Comparison of ENCODE assay signal across 10 cellular contexts in genomic region chr6:57174511-57174907, GRCh38. TPM values are rescaled to one million over a fixed set of nuclear protein-coding genes. Genes with fewer than 3 reads are reported as not detected.
A peak's percentile ranks its signal among the peaks of the same experiment; 100 is the strongest.
DNase-seq lines count a peak whose midpoint lies in the region; ATAC-seq, FAIRE-seq and TF ChIP-seq lines count a peak whose summit lies in the region.
"Had no signal": no experiment of that assay in that cellular context is flagged by ENCODE, and none has a peak within 500 bp of the region (broad histone marks: within the 10 kb centered on the region; RNA-seq: fewer than 3 reads in every experiment).

No MANE protein-coding gene starts in this region.

- SMC1A ChIA-PET in GM12878 (lab: Charles Lee; ENCODE audit: uncharacterized antibody, unreplicated experiment), result no interaction called here

- TF ChIP-seq CTCF in CD4-positive, alpha-beta T cell (IDR thresholded peaks at IDR 0.05), result no peak
- TF ChIP-seq CTCF in HL-60 (IDR thresholded peaks at IDR 0.05; ENCODE audit: insufficient read depth, low read length), result no peak
- no peak for TF ChIP-seq CTCF in GM12878 (IDR thresholded peaks at IDR 0.05 in 2 of 3, conservative IDR thresholded peaks at IDR 0.05 in 1 of 3; ENCODE audit: control insufficient read depth in 2 of 3, extremely low read depth in 1 of 3, insufficient read depth in 1 of 3, low read depth in 3 of 3, low read length in 3 of 3)
- TF ChIP-seq CTCF in neural progenitor cell (IDR thresholded peaks at IDR 0.05), result no peak
- TF ChIP-seq CTCF in thyroid gland (IDR thresholded peaks at IDR 0.05), result no peak

- H3K27me3 ChIP-seq in CD4-positive, alpha-beta T cell (ENCODE audit: control insufficient read depth, insufficient read depth, low read length), result no peaks in the 10 kb centered on the region
- H3K27me3 ChIP-seq in HL-60 (ENCODE audit: insufficient read depth, poor library complexity, severe bottlenecking) (no peaks in the 10 kb centered on the region), GM12878 (replicated peaks in 1 of 2; ENCODE audit: control insufficient read depth in 2 of 2, insufficient read depth in 2 of 2, low read length in 1 of 2) (no peaks in the 10 kb centered on the region), neural progenitor cell (peaks cover 16% of the 10 kb centered on the region), thyroid gland (no peaks in the 10 kb centered on the region)

- H3K4me1 Mint-ChIP-seq in CD4-positive, alpha-beta T cell (ENCODE audit: low read depth), result peaks cover 47% of the 10 kb centered on the region
- H3K4me1 Mint-ChIP-seq in neural progenitor cell, result peaks cover 16% of the 10 kb centered on the region

- in situ Hi-C loops in GM12878 (cut with MboI), result loop anchor here (10.0 kb wide), 1 partner anchor 140 kb away; the partner anchor contains the start of gene PRIM2

- H3K4me3 Mint-ChIP-seq in CD4-positive, alpha-beta T cell, result no peak overlapping the region
- no peak overlapping the region for H3K4me3 Mint-ChIP-seq in neural progenitor cell

- no peaks in the 10 kb centered on the region for H3K9me3 Mint-ChIP-seq in CD4-positive, alpha-beta T cell
- no peaks in the 10 kb centered on the region for H3K9me3 Mint-ChIP-seq in neural progenitor cell

- H3K4me2 ChIP-seq in GM12878 (ENCODE audit: control insufficient read depth, insufficient read depth) (peak overlapping the region; percentile 93), neural progenitor cell (peak overlapping the region; percentile 94)

- H3K4me3 ChIP-seq in HL-60 (replicated peaks; ENCODE audit: insufficient read depth, low read length) (peak overlapping the region; percentile 73), GM12878 (peak overlapping the region; percentile 84), neural progenitor cell (no peak overlapping the region), thyroid gland (replicated peaks in 1 of 3) (no peak overlapping the region)

- ATAC-seq in CD4-positive, alpha-beta T cell (ENCODE audit: poor library complexity), result no peak
- ATAC-seq in GM12878, result no peak

- peaks cover 72% of the 10 kb centered on the region for H3K79me2 ChIP-seq in GM12878 (ENCODE audit: control insufficient read depth, insufficient read depth, low read length)
- H3K79me2 ChIP-seq in neural progenitor cell (ENCODE audit: low read depth), result peaks cover 16% of the 10 kb centered on the region

- H3K36me3 Mint-ChIP-seq in CD4-positive, alpha-beta T cell (ENCODE audit: low read depth), result peaks cover 12% of the 10 kb centered on the region
- no peaks in the 10 kb centered on the region for H3K36me3 Mint-ChIP-seq in neural progenitor cell

- H3K27ac Mint-ChIP-seq in CD4-positive, alpha-beta T cell, result peak overlapping the region; percentile 83
- H3K27ac Mint-ChIP-seq in neural progenitor cell, result no peak overlapping the region

- TF ChIP-seq POLR2A in GM12878 (IDR thresholded peaks at IDR 0.05; ENCODE audit: low read depth, low read length) (no peak), GM12892 (IDR thresholded peaks at IDR 0.05; ENCODE audit: low read depth, low read length) (no peak), thyroid gland (IDR thresholded peaks at IDR 0.05) (no peak)

- no peaks in the 10 kb centered on the region for H3K27me3 Mint-ChIP-seq in CD4-positive, alpha-beta T cell
- peaks cover 13% of the 10 kb centered on the region for H3K27me3 Mint-ChIP-seq in neural progenitor cell (ENCODE audit: insufficient read depth, low read depth)

- H3K4me1 ChIP-seq in GM12878 (ENCODE audit: control insufficient read depth, insufficient read depth, low read length), result no peaks in the 10 kb centered on the region
- H3K4me1 ChIP-seq in neural progenitor cell, result peaks cover 20% of the 10 kb centered on the region
- H3K4me1 ChIP-seq in thyroid gland, result peaks cover 12 to 16% of the 10 kb centered on the region in 2 donors

- CTCF ChIA-PET in CD4-positive, alpha-beta T cell (lab: Charles Lee), result no interaction called here
- CTCF ChIA-PET in GM12878 (lab: Yijun Ruan, JAX), result interaction anchor here (1.0 kb wide), 1 partner anchor 143 kb away, joined by 3 read pairs; the partner anchor contains the start of gene PRIM2

- peaks cover 37% of the 10 kb centered on the region for H3F3A ChIP-seq in neural progenitor cell (ENCODE audit: low read depth)

- peaks cover 0 to 5% of the 10 kb centered on the region in 2 experiments; a peak in 3 of 4 replicates for H3K36me3 ChIP-seq in GM12878 (ENCODE audit: control insufficient read depth in 2 of 2, insufficient read depth in 2 of 2, low read length in 1 of 2)
- no peaks in the 10 kb centered on the region for H3K36me3 ChIP-seq in neural progenitor cell
- H3K36me3 ChIP-seq in thyroid gland, result no peaks in the 10 kb centered on the region

- H3K9ac ChIP-seq in GM12878 (ENCODE audit: control insufficient read depth, insufficient read depth, low read length) (peak overlapping the region; percentile 73), neural progenitor cell (no peak overlapping the region)

- POLR2A ChIA-PET in CD4-positive, alpha-beta T cell (lab: Charles Lee), result no interaction called here
- POLR2A ChIA-PET in GM12878 (lab: Charles Lee), result interaction anchor here (1.3 kb wide), 1 partner anchor 9 kb away, joined by 4 read pairs; no protein-coding TSS in a partner anchor

- TF ChIP-seq RAD21 in GM12878 (IDR thresholded peaks at IDR 0.05; ENCODE audit: insufficient read depth, low read depth, low read length), result no peak

- RAD21 ChIA-PET in GM12878 (lab: Charles Lee; ENCODE audit: unreplicated experiment), result interaction anchor here (1.3 kb wide), 1 partner anchor 270 kb away, joined by 3 read pairs; no protein-coding TSS in a partner anchor

- DNase-seq in CD4-positive, alpha-beta T cell, result no peak
- DNase-seq in HL-60 (ENCODE audit: low read depth in 1 of 2, low spot score in 1 of 2) (no peak), GM12878 (ENCODE audit: low read depth, low spot score) (no peak), neural progenitor cell (ENCODE audit: low spot score) (no peak), posterior cingulate gyrus (no peak), GM12892 (ENCODE audit: insufficient read length) (no peak), thyroid gland (no peak), NCI-H526 treated with DMSO at 0.1 percent for 48 hours (lab: John Stamatoyannopoulos, UW) (no peak)
- DNase-seq: activated naive CD4-positive, alpha-beta T cell; NCI-H187 had no signal

- no peaks in the 10 kb centered on the region for H4K20me1 ChIP-seq in GM12878 (ENCODE audit: control insufficient read depth, insufficient read depth)
- peaks cover 12% of the 10 kb centered on the region for H4K20me1 ChIP-seq in neural progenitor cell (ENCODE audit: low read depth)

- no peak for TF ChIP-seq EP300 in GM12878 (IDR thresholded peaks at IDR 0.05; ENCODE audit: borderline replicate concordance in 1 of 2, control insufficient read depth in 1 of 2, low read depth in 2 of 2, low read length in 2 of 2)

- no peak overlapping the region for H3K27ac ChIP-seq in CD4-positive, alpha-beta T cell (ENCODE audit: low read depth, low read length)
- H3K27ac ChIP-seq in HL-60 (replicated peaks) (peak overlapping the region; percentile 89), GM12878 (ENCODE audit: control insufficient read depth, insufficient read depth) (peak overlapping the region; percentile 86), neural progenitor cell (no peak overlapping the region), thyroid gland (peak overlapping the region in 1 of 3 donors; percentile 51)

- no peaks in the 10 kb centered on the region for H3K9me3 ChIP-seq in CD4-positive, alpha-beta T cell (ENCODE audit: control insufficient read depth, low read length)
- H3K9me3 ChIP-seq in GM12878 (replicated peaks; ENCODE audit: control insufficient read depth, insufficient read depth, low read length) (no peaks in the 10 kb centered on the region), neural progenitor cell (ENCODE audit: low read depth) (no peaks in the 10 kb centered on the region), thyroid gland (no peaks in the 10 kb centered on the region)

- intact Hi-C loops in CD4-positive, alpha-beta T cell (cut with DNase I, micrococcal nuclease), result loop anchor here (5.0 kb wide), 1 partner anchor 143 kb away; the partner anchor contains the start of gene PRIM2 (in 2 of the 2)
- intact Hi-C loops in GM12878 (cut with micrococcal nuclease; ENCODE audit: unreplicated experiment), result loop anchor here (5.0 kb wide), 2 partner anchors 67 to 272 kb away; no protein-coding TSS in a partner anchor
- intact Hi-C loops in posterior cingulate gyrus (cut with DNase I), result loop anchor here (5.0 kb wide), 1 partner anchor 82 kb away; the partner anchor contains the start of gene ZNF451
- intact Hi-C loops in thyroid gland (cut with DNase I), result loop anchor here (5.0 to 10.0 kb wide), 2 partner anchors 48 to 140 kb away; partner anchors contain the start of genes PRIM2 and RAB23

- no TSS peak for BruUV-seq in GM12878 (replicated peaks; lab: Mats Ljungman, UMichigan)

- 67% methylated on average over 3 of the region's 3 CpGs for WGBS in GM12878 (ENCODE audit: insufficient coverage, insufficient replicate concordance, low lambda C conversion rate, missing lambda C conversion rate)
- WGBS in thyroid gland, 2 donors, result 94 to 95% methylated on average over 3 of the region's 3 CpGs

- FAIRE-seq in GM12878 (lab: Jason Lieb, UNC) (no peak), GM12892 (lab: Jason Lieb, UNC) (no peak)

- H2AFZ ChIP-seq in GM12878 (ENCODE audit: control insufficient read depth, low read depth, low read length), result no peak overlapping the region
- H2AFZ ChIP-seq in neural progenitor cell (replicated peaks), result no peak overlapping the region

RNA-seq across cellular contexts. Expression of gene BAG2, which starts 2.4 kb away (rescaled TPM):
- 1 to 10 TPM; 5.4 to 5.6 TPM for total RNA-seq in CD4-positive, alpha-beta T cell
- total RNA-seq in GM12878 (2013; cell fraction: nucleolus; rRNA removed), result 17.6 and 19.4 TPM in 2 replicates
- total RNA-seq in GM12878 (2014; rRNA removed) (7.9 and 9.4 TPM in 2 replicates), GM12878 (2014; rRNA removed; fragmentation: Illumina TruSeq; extraction: Trizol) (10.9 and 11.8 TPM in 2 replicates), GM12878 (2021) (8.8 and 9.2 TPM in 2 replicates), neural progenitor cell (ENCODE audit: low replicate concordance) (0.84 and 1.5 TPM in 2 replicates), thyroid gland (10 to 100 TPM in 3 of 4 donors, 1 to 10 TPM in 1; 9.5 to 11.5 (median 10.9) TPM)
- polyA plus RNA-seq in GM12878 (2011; ENCODE audit: low read depth), result 1.7 TPM
- polyA plus RNA-seq in GM12878 (2011; rRNA removed) (8.3 and 11.5 TPM in 2 replicates), GM12878 (2014; fragmentation: Illumina TruSeq; extraction: Trizol) (8.8 and 10.1 TPM in 2 replicates), GM12878 (2014; fragmentation: Nextera tagmentation; extraction: Ambion mirVana) (10 to 100 TPM in 1 of 2 experiments, 1 to 10 TPM in 1; 8.9 to 10.8 TPM), GM12878 (2014; rRNA removed) (7.1 and 7.7 TPM in 2 replicates), GM12878 (2016; fragmentation: Nextera tagmentation; extraction: Ambion mirVana) (10 to 100 TPM; 16.1 to 17.6 TPM)
- 2.5 and 2.7 TPM in 2 replicates for polyA plus RNA-seq in GM12878 (2011; cell fraction: cytosol; rRNA removed)
- polyA plus RNA-seq in GM12878 (2011; cell fraction: nucleus; rRNA removed), result 2.4 and 3.0 TPM in 2 replicates
- polyA plus RNA-seq in GM12878 (2012), result 4.5 TPM in 2 replicates
- 3.3 and 4.5 TPM in 2 replicates for polyA minus RNA-seq in GM12878 (2011; rRNA and poly(A)+ RNA removed)
- polyA minus RNA-seq in GM12878 (2011; cell fraction: cytosol; rRNA and poly(A)+ RNA removed), result 2.1 and 2.3 TPM in 2 replicates
- 4.8 and 9.9 TPM in 2 replicates for polyA minus RNA-seq in GM12878 (2011; cell fraction: nucleus; rRNA and poly(A)+ RNA removed)
- 7.7 TPM for polyA plus RNA-seq in GM12892 (2012; ENCODE audit: missing spikeins)

RNA-seq across cellular contexts. Expression of gene RAB23, which starts 47.6 kb away (rescaled TPM):
- total RNA-seq in CD4-positive, alpha-beta T cell, result under 1 TPM; 0.45 to 0.49 TPM
- total RNA-seq in GM12878 (2013; cell fraction: nucleolus; rRNA removed), result 4.0 and 4.5 TPM in 2 replicates
- total RNA-seq in GM12878 (2014; rRNA removed), result 4.0 and 4.5 TPM in 2 replicates
- 4.7 and 4.9 TPM in 2 replicates for total RNA-seq in GM12878 (2014; rRNA removed; fragmentation: Illumina TruSeq; extraction: Trizol)
- 3.2 and 3.6 TPM in 2 replicates for total RNA-seq in GM12878 (2021)
- 0.38 TPM for polyA plus RNA-seq in GM12878 (2011; ENCODE audit: low read depth)
- 6.0 and 10.0 TPM in 2 replicates for polyA plus RNA-seq in GM12878 (2011; rRNA removed)
- 1.4 and 2.0 TPM in 2 replicates for polyA plus RNA-seq in GM12878 (2011; cell fraction: cytosol; rRNA removed)
- 2.3 and 2.7 TPM in 2 replicates for polyA plus RNA-seq in GM12878 (2011; cell fraction: nucleus; rRNA removed)
- polyA plus RNA-seq in GM12878 (2012), result 0.66 and 1.7 TPM in 2 replicates
- polyA plus RNA-seq in GM12878 (2014; fragmentation: Illumina TruSeq; extraction: Trizol), result 4.9 and 8.0 TPM in 2 replicates
- 1 to 10 TPM in 1 of 2 experiments, under 1 TPM in 1; 0.80 to 1.3 TPM for polyA plus RNA-seq in GM12878 (2014; fragmentation: Nextera tagmentation; extraction: Ambion mirVana)
- polyA plus RNA-seq in GM12878 (2014; rRNA removed), result 2.3 and 3.0 TPM in 2 replicates
- 1 to 10 TPM; 2.8 to 3.0 TPM for polyA plus RNA-seq in GM12878 (2016; fragmentation: Nextera tagmentation; extraction: Ambion mirVana)
- polyA minus RNA-seq in GM12878 (2011; rRNA and poly(A)+ RNA removed), result 2.4 and 3.7 TPM in 2 replicates
- 1.9 and 3.0 TPM in 2 replicates for polyA minus RNA-seq in GM12878 (2011; cell fraction: cytosol; rRNA and poly(A)+ RNA removed)
- polyA minus RNA-seq in GM12878 (2011; cell fraction: nucleus; rRNA and poly(A)+ RNA removed), result 1.8 and 3.4 TPM in 2 replicates
- total RNA-seq in neural progenitor cell (ENCODE audit: low replicate concordance), result 26.9 and 43.7 TPM in 2 replicates
- 3.0 TPM for polyA plus RNA-seq in GM12892 (2012; ENCODE audit: missing spikeins)
- 10 to 100 TPM; 19.6 to 38.9 (median 27.9) TPM for total RNA-seq in thyroid gland

Comparison
In these comparisons a context has a peak if more than half of its experiments do, and no peak if none do; other contexts are left out.
1. H3K27ac ChIP-seq: peak in HL-60 (single experiment) and GM12878 (single experiment); none in CD4-positive, alpha-beta T cell (single experiment) and neural progenitor cell (single experiment).
2. H3K4me3 ChIP-seq: peak in HL-60 (single experiment) and GM12878 (single experiment); none in neural progenitor cell (single experiment) and thyroid gland (0 of 3).